Comparison of ENCODE assay signal across 8 cellular contexts in the genomic region with DNA sequence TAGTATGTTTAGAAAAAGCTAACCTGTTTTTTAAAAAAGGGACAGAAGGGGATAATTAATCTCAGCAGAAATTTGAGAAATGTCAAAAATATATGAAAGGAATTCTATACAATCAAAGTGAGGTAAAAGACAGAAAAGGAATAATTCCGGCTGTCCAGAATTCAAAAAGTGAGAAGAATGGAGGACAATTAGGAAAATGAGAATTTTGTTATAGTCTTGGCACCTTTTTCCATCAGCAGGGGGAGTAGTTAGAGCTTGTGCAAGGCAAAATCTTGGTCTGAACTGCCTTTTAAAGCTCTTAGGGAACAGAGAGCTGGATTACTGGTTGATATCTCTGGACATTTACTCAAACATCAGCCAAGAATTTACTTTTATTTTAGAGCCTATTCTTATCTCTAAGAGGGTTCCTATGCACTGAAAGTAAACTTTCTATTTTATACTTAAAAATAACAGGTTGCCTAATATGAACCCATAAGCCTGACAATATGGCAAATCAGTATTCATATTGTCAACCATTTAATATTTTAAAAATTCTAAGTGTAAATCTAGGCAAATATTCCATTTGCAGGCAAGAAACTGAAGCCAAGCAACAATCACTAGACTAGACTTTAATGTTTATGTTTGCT.
DNase-seq lines count a peak whose midpoint lies in the region; ATAC-seq and TF ChIP-seq lines count a peak whose summit lies in the region.

No MANE protein-coding gene starts in this region.

- no peaks in the 10 kb centered on the region for H3K9me3 Mint-ChIP-seq in glutamatergic neuron (ENCODE audit: unreplicated experiment)

- no peak overlapping the region for H3K9ac ChIP-seq in SK-N-SH

- no peak overlapping the region for H3K4me3 ChIP-seq in AG10803 (ENCODE audit: low read length)
- no peak overlapping the region for H3K4me3 ChIP-seq in SK-N-SH (ENCODE audit: low read depth in 2 of 2, low read length in 1 of 2)
- H3K4me3 ChIP-seq in upper lobe of left lung: no peak overlapping the region

- H3K4me1 ChIP-seq in SK-N-SH (ENCODE audit: control insufficient read depth in 1 of 2, insufficient read depth in 2 of 2, low read depth in 1 of 2, low read length in 1 of 2) (peaks cover 0 to 9% of the 10 kb centered on the region in 2 experiments; a peak in 2 of 4 replicates), upper lobe of left lung (no peaks in the 10 kb centered on the region)

- TF ChIP-seq CTCF in AG10803 (conservative IDR thresholded peaks at IDR 0.05; ENCODE audit: low read length): peak; percentile 88
- peak; percentile 77 for TF ChIP-seq CTCF in SK-N-SH (IDR thresholded peaks at IDR 0.05)
- peak; percentile 74 for TF ChIP-seq CTCF in glutamatergic neuron (IDR thresholded peaks at IDR 0.05; ENCODE audit: partially characterized antibody, unreplicated experiment)
- TF ChIP-seq CTCF in upper lobe of left lung (IDR thresholded peaks at IDR 0.05): peak in 4 of 6 experiments; percentile 26 to 44 (median 40)

- H3K4me2 ChIP-seq in SK-N-SH: no peak overlapping the region

- H3K27me3 ChIP-seq in SK-N-SH (ENCODE audit: insufficient read depth): no peaks in the 10 kb centered on the region
- H3K27me3 ChIP-seq in upper lobe of left lung: no peaks in the 10 kb centered on the region

- TF ChIP-seq POLR2A in upper lobe of left lung (IDR thresholded peaks at IDR 0.05) (no peak), GM18505 (IDR thresholded peaks at IDR 0.05; ENCODE audit: borderline replicate concordance, extremely low read depth, insufficient read depth, insufficient read length) (no peak)

- H4K20me1 ChIP-seq in SK-N-SH (ENCODE audit: insufficient read depth): no peaks in the 10 kb centered on the region

- H3K27ac Mint-ChIP-seq in glutamatergic neuron (ENCODE audit: unreplicated experiment): no peak overlapping the region

- H3K79me2 ChIP-seq in SK-N-SH (ENCODE audit: insufficient read depth): no peaks in the 10 kb centered on the region

- peaks cover 5% of the 10 kb centered on the region for H3K4me1 Mint-ChIP-seq in glutamatergic neuron (ENCODE audit: low read depth, unreplicated experiment)

- H3K27ac ChIP-seq in SK-N-SH (ENCODE audit: low read depth in 2 of 2, low read length in 1 of 2) (no peak overlapping the region), upper lobe of left lung (no peak overlapping the region)

- no peaks in the 10 kb centered on the region for H3F3A ChIP-seq in SK-N-SH (replicated peaks; ENCODE audit: insufficient read depth)

- POLR2A ChIA-PET in SK-N-SH (lab: Yijun Ruan, JAX): no interaction called here

- H3K36me3 Mint-ChIP-seq in glutamatergic neuron (ENCODE audit: unreplicated experiment): no peaks in the 10 kb centered on the region

- H3K9me3 ChIP-seq in SK-N-SH (no peaks in the 10 kb centered on the region), upper lobe of left lung (no peaks in the 10 kb centered on the region)

- CTCF ChIA-PET in SK-N-SH (lab: Yijun Ruan, JAX): interaction anchor here (0.6 to 11.2 kb wide), 34 partner anchors 8 to 442 kb away, joined by 3 to 76 read pairs (median 4); a partner anchor contains a TSS

- TF ChIP-seq RAD21 in SK-N-SH (IDR thresholded peaks at IDR 0.05; ENCODE audit: low read length): peak; percentile 65

- H3K36me3 ChIP-seq in SK-N-SH (replicated peaks in 1 of 2; ENCODE audit: control insufficient read depth in 1 of 2, insufficient read depth in 2 of 2, low read length in 1 of 2) (no peaks in the 10 kb centered on the region), upper lobe of left lung (peaks cover 0 to 3% (median 0%) of the 10 kb centered on the region in 4 donors)

- ATAC-seq in upper lobe of left lung (ENCODE audit: low FRiP score in 2 of 2) (peak in 1 of 2 donors; percentile 53), GM18505 (IDR thresholded peaks at IDR 0.05; ENCODE audit: unreplicated experiment) (no peak)

- H3K4me3 Mint-ChIP-seq in glutamatergic neuron (ENCODE audit: unreplicated experiment): no peak overlapping the region

- DNase-seq in AG10803 (ENCODE audit: low read depth): peak; percentile 54
- DNase-seq in H4 (ENCODE audit: low spot score): peak; percentile 26
- peak; percentile 30 for DNase-seq in SK-N-SH
- DNase-seq in glutamatergic neuron: no peak
- DNase-seq in upper lobe of left lung: no peak
- DNase-seq in NK-92 treated with Interleukin-12 subunit alpha and Interleukin-12 subunit beta, amount 100 ng/mL, for 24 hours (lab: John Stamatoyannopoulos, UW): no peak
- DNase-seq in NCI-H2029 (lab: John Stamatoyannopoulos, UW): no peak

- H3K27me3 Mint-ChIP-seq in glutamatergic neuron (ENCODE audit: unreplicated experiment): no peaks in the 10 kb centered on the region

- H2AFZ ChIP-seq in SK-N-SH (ENCODE audit: low read depth): no peak overlapping the region; the same call in 1 of the 2 replicates

- TF ChIP-seq EP300 in SK-N-SH (IDR thresholded peaks at IDR 0.05; ENCODE audit: borderline replicate concordance in 1 of 2, low read depth in 1 of 2, low read length in 1 of 2) (no peak), upper lobe of left lung (IDR thresholded peaks at IDR 0.05) (no peak)

- WGBS in SK-N-SH (ENCODE audit: low lambda C conversion rate): 71% methylated on average over 1 of the region's 1 CpG
- WGBS in upper lobe of left lung, 2 donors: 71 to 72% methylated on average over 1 of the region's 1 CpG

- no peaks in the 10 kb centered on the region for H3K9me2 ChIP-seq in SK-N-SH

TF ChIP-seq in SK-N-SH, 30 proteins besides CTCF, POLR2A, EP300 and RAD21:
- TF ChIP-seq NFIC (IDR thresholded peaks at IDR 0.05; ENCODE audit: borderline replicate concordance) (no peak), SMC3 (IDR thresholded peaks at IDR 0.05; ENCODE audit: low read depth, low read length) (peak; percentile 73)
TF ChIP-seq in SK-N-SH: peak in this region for 1.

Comparison
In these comparisons a context has a peak if more than half of its experiments do, and no peak if none do; other contexts are left out.
1. DNase-seq: peak in AG10803 (single experiment), H4 (single experiment) and SK-N-SH (single experiment); none in glutamatergic neuron (single experiment), upper lobe of left lung (0 of 2), NK-92 treated with Interleukin-12 subunit alpha and Interleukin-12 subunit beta, amount 100 ng/mL, for 24 hours (single experiment) and NCI-H2029 (single experiment).
2. Peak in every context shown above with its lines, with median percentiles within 50 percentile points of each other: CTCF ChIP-seq.